Comparison of ENCODE assay signal across 25 cellular contexts in genomic region chr6:160146454-160147145, GRCh38. TPM values are rescaled to one million over a fixed set of nuclear protein-coding genes. Genes with fewer than 3 reads are reported as not detected.
"Had no signal": no experiment of that assay in that cellular context is flagged by ENCODE, and none has a peak within 500 bp of the region (broad histone marks: within the 10 kb centered on the region; RNA-seq: fewer than 3 reads in every experiment).

No MANE protein-coding gene starts in this region.

- H3K9me3 ChIP-seq: adrenal gland, stomach, upper lobe of left lung had no signal

- H3K9me3 Mint-ChIP-seq: activated T-helper 1 cell treated with anti-CD3 and anti-CD28 coated beads, Interleukin-12 subunit alpha, Interleukin-12 subunit beta, Interleukin-2, Interleukin-4 antibody, amounts not matched to agents 30 ng/mL and 10 ng/mL and 1 ng/mL, durations not matched to agents 14 hours and 24 hours and 36 hours; dendritic cell treated with granulocyte-macrophage colony-stimulating factor and Interleukin-4, amounts not matched to agents 40 ng/mL and 50 ng/mL, for 4 days; natural killer cell had no signal

- H3K36me3 ChIP-seq: adrenal gland, stomach, upper lobe of left lung had no signal

- H3K4me1 ChIP-seq: adrenal gland, upper lobe of left lung had no signal

- H3K4me3 ChIP-seq: adrenal gland, skin epidermis, stomach, upper lobe of left lung had no signal

- H3K27me3 Mint-ChIP-seq: progenitor cell of endocrine pancreas; stimulated activated memory B cell treated with anti-CD40 and anti-IgM and Interleukin-4, amounts not matched to agents 10 μg/mL and 1 μg/mL and 100 μg/mL, for 72 hours had no signal

- H3K27me3 ChIP-seq: adrenal gland, stomach, upper lobe of left lung had no signal

- ATAC-seq: activated CD8-positive, alpha-beta T cell treated with anti-CD3 and anti-CD28 coated beads, Interleukin-2, amount 10 ng/mL, durations not matched to agents 7 days and 5 days; natural killer cell; right cardiac atrium; stimulated activated memory B cell treated with anti-CD40 and anti-IgM and Interleukin-4, amounts not matched to agents 10 μg/mL and 1 μg/mL and 100 μg/mL, for 72 hours had no signal

- H3K27ac Mint-ChIP-seq: activated CD8-positive, alpha-beta T cell treated with anti-CD3 and anti-CD28 coated beads, Interleukin-2, amount 10 ng/mL, durations not matched to agents 7 days and 5 days; activated naive CD8-positive, alpha-beta T cell; activated T-helper 1 cell treated with anti-CD3 and anti-CD28 coated beads, Interleukin-12 subunit alpha, Interleukin-12 subunit beta, Interleukin-2, Interleukin-4 antibody, amounts not matched to agents 30 ng/mL and 10 ng/mL and 1 ng/mL, durations not matched to agents 14 hours and 24 hours and 36 hours; dendritic cell treated with granulocyte-macrophage colony-stimulating factor and Interleukin-4, amounts not matched to agents 40 ng/mL and 50 ng/mL, for 4 days; mesothelial cell of epicardium; natural killer cell; progenitor cell of endocrine pancreas; stimulated activated memory B cell treated with anti-CD40 and anti-IgM and Interleukin-4, amounts not matched to agents 10 μg/mL and 1 μg/mL and 100 μg/mL, for 72 hours had no signal

- H3K4me3 Mint-ChIP-seq: activated CD8-positive, alpha-beta T cell treated with anti-CD3 and anti-CD28 coated beads, Interleukin-2, amount 10 ng/mL, durations not matched to agents 7 days and 5 days; activated naive CD8-positive, alpha-beta T cell; activated T-helper 1 cell treated with anti-CD3 and anti-CD28 coated beads, Interleukin-12 subunit alpha, Interleukin-12 subunit beta, Interleukin-2, Interleukin-4 antibody, amounts not matched to agents 30 ng/mL and 10 ng/mL and 1 ng/mL, durations not matched to agents 14 hours and 24 hours and 36 hours; dendritic cell treated with granulocyte-macrophage colony-stimulating factor and Interleukin-4, amounts not matched to agents 40 ng/mL and 50 ng/mL, for 4 days; mesothelial cell of epicardium; natural killer cell; stimulated activated memory B cell treated with anti-CD40 and anti-IgM and Interleukin-4, amounts not matched to agents 10 μg/mL and 1 μg/mL and 100 μg/mL, for 72 hours had no signal

- H3K4me1 Mint-ChIP-seq: natural killer cell; stimulated activated memory B cell treated with anti-CD40 and anti-IgM and Interleukin-4, amounts not matched to agents 10 μg/mL and 1 μg/mL and 100 μg/mL, for 72 hours had no signal

- H3K27ac ChIP-seq: adrenal gland, skin epidermis, upper lobe of left lung had no signal

- DNase-seq: activated CD4-positive, alpha-beta T cell treated with anti-CD3 and anti-CD28 coated beads for 1 hour; activated CD4-positive, alpha-beta T cell treated with anti-CD3 and anti-CD28 coated beads, Interleukin-2, amount 50 U/mL, for 1 hour; activated CD8-positive, alpha-beta T cell treated with anti-CD3 and anti-CD28 coated beads, Interleukin-2, amount 10 ng/mL, durations not matched to agents 7 days and 5 days; activated gamma-delta T cell treated with Interleukin-2 at 50 U/mL for 16 hours; adrenal gland; effector CD4-positive, alpha-beta T cell; erythroblast; foreskin melanocyte; hippocampal formation; left ventricle myocardium superior; mammary epithelial cell; natural killer cell; right cardiac atrium; stimulated activated CD4-positive, alpha-beta T cell treated with anti-CD3 and anti-CD28 coated beads, Interleukin-15, amount 100 ng/mL, for 24 hours; stomach; T-helper 9 cell; upper lobe of left lung had no signal

RNA-seq across cellular contexts. Expression of gene SLC22A1, which starts 25.0 kb away (rescaled TPM):
- total RNA-seq: temporal lobe had no signal
